Comparison of ENCODE assay signal across 1 cellular context in genomic region chr17:8173056-8173870, GRCh38.
TF ChIP-seq lines count a peak whose summit lies in the region.

No MANE protein-coding gene starts in this region.

TF ChIP-seq in HepG2, 621 proteins besides CTCF, POLR2A, EP300 and RAD21 (continued from another document and continues in another):
- TF ChIP-seq KDM5B (CRISPR knock-in tag; IDR thresholded peaks at IDR 0.05; ENCODE audit: borderline replicate concordance) (no peak), AKAP8 (CRISPR knock-in tag; IDR thresholded peaks at IDR 0.05) (no peak), TCF12 (IDR thresholded peaks at IDR 0.05) (no peak), TCF12 (CRISPR knock-in tag; IDR thresholded peaks at IDR 0.05) (no peak), TSC22D2 (CRISPR knock-in tag; IDR thresholded peaks at IDR 0.05; ENCODE audit: borderline replicate concordance) (peak; percentile 81), ZNF431 (CRISPR knock-in tag; IDR thresholded peaks at IDR 0.05; ENCODE audit: borderline replicate concordance, low read depth) (peak; percentile 88; the same call in 1 of the 2 replicates), ZNF407 (CRISPR knock-in tag; IDR thresholded peaks at IDR 0.05; ENCODE audit: not compliant biosample characterization) (no peak), HMGA1 (CRISPR knock-in tag; conservative IDR thresholded peaks at IDR 0.05) (no peak), BRD4 (CRISPR knock-in tag; IDR thresholded peaks at IDR 0.05) (peak; percentile 79; the same call in 1 of the 2 replicates), ZNF142 (CRISPR knock-in tag; IDR thresholded peaks at IDR 0.05) (peak; percentile 84), NONO (IDR thresholded peaks at IDR 0.05) (0 out of 2 replicates have a peak, but pooled peaks have one; percentile 24), NONO (CRISPR knock-in tag; conservative IDR thresholded peaks at IDR 0.05) (peak; percentile 99), GLMP (CRISPR knock-in tag; IDR thresholded peaks at IDR 0.05; ENCODE audit: borderline replicate concordance) (no peak), TCF7 (IDR thresholded peaks at IDR 0.05; ENCODE audit: low read depth) (no peak), THAP11 (CRISPR knock-in tag; IDR thresholded peaks at IDR 0.05) (peak; percentile 91), FOXP1 (IDR thresholded peaks at IDR 0.05) (peak; percentile 95), FOXP1 (CRISPR knock-in tag; IDR thresholded peaks at IDR 0.05) (peak; percentile 84), ZNF572 (CRISPR knock-in tag; IDR thresholded peaks at IDR 0.05) (no peak), ZKSCAN5 (CRISPR knock-in tag; IDR thresholded peaks at IDR 0.05) (no peak), ZNF530 (CRISPR knock-in tag; IDR thresholded peaks at IDR 0.05; ENCODE audit: low read depth) (no peak), ZNF484 (CRISPR knock-in tag; IDR thresholded peaks at IDR 0.05; ENCODE audit: borderline replicate concordance, low read depth) (no peak), ZNF18 (CRISPR knock-in tag; IDR thresholded peaks at IDR 0.05; ENCODE audit: insufficient replicate concordance) (no peak), ZNF879 (CRISPR knock-in tag; IDR thresholded peaks at IDR 0.05) (no peak), THAP9 (CRISPR knock-in tag; IDR thresholded peaks at IDR 0.05; ENCODE audit: borderline replicate concordance) (no peak), NFRKB (IDR thresholded peaks at IDR 0.05) (no peak), GTF3A (CRISPR knock-in tag; conservative IDR thresholded peaks at IDR 0.05) (no peak), ZBTB2 (CRISPR knock-in tag; IDR thresholded peaks at IDR 0.05; ENCODE audit: low read depth) (peak; percentile 73), TP53 (CRISPR knock-in tag; conservative IDR thresholded peaks at IDR 0.05) (peak; percentile 95; the same call in 1 of the 2 replicates), ONECUT2 (CRISPR knock-in tag; IDR thresholded peaks at IDR 0.05) (peak; percentile 72; the same call in 1 of the 2 replicates), GPBP1L1 (CRISPR knock-in tag; IDR thresholded peaks at IDR 0.05) (no peak), ZNF317 (CRISPR knock-in tag; IDR thresholded peaks at IDR 0.05) (peak; percentile 93), HMGXB4 (CRISPR knock-in tag; IDR thresholded peaks at IDR 0.05; ENCODE audit: borderline replicate concordance in 1 of 2, low read depth in 1 of 2) (peak; percentile 78 to 96), PPARG (CRISPR knock-in tag; conservative IDR thresholded peaks at IDR 0.05) (peak; percentile 91), MAFF (IDR thresholded peaks at IDR 0.05; ENCODE audit: low read depth, low read length) (peak; percentile 96)
